In the genomic region with DNA sequence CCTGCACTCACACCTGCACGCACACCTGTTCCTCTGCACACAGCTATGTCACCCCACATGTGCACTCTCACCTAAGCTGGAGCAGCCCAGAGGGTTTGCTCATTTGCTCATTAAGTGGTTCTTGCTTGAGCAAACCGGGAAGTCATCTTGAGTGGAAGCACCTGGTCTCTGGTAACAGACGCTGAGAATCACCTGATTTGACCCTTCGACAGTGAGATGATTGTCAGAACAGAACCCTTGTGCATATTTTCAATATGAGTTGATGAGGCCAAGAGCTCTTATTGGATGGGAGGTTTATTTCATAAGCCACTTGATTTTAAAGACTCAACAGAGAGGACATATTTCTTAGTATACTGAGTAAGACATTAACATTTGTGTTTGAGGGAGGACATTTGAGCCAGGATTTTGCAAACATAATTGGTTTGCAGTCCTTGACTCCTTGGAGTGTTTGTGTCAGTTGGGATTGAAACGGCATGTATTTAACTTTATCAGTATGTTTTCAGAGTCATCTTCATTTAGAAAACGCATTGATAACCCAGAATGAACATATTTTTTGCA, we compare ENCODE assay signal across 12 cellular contexts. TPM values are rescaled to one million over a fixed set of nuclear protein-coding genes. Genes with fewer than 3 reads are reported as not detected.
A peak's percentile ranks its signal among the peaks of the same experiment; 100 is the strongest.
DNase-seq lines count a peak whose midpoint lies in the region; ATAC-seq and TF ChIP-seq lines count a peak whose summit lies in the region.
"Had no signal": no experiment of that assay in that cellular context is flagged by ENCODE, and none has a peak within 500 bp of the region (broad histone marks: within the 10 kb centered on the region; RNA-seq: fewer than 3 reads in every experiment).

No MANE protein-coding gene starts in this region.

- 55% methylated on average over 6 of the region's 6 CpGs for WGBS in upper lobe of left lung, 2 donors
- 42 to 63% methylated on average over 6 of the region's 6 CpGs for WGBS in sigmoid colon, 2 donors

- H3K36me3 ChIP-seq in breast epithelium (no peaks in the 10 kb centered on the region), upper lobe of left lung (no peaks in the 10 kb centered on the region), sigmoid colon (no peaks in the 10 kb centered on the region), A673 (ENCODE audit: insufficient read depth, low read length, poor library complexity, severe bottlenecking) (no peaks in the 10 kb centered on the region)
- H3K36me3 ChIP-seq: BE2C had no signal

- no peaks in the 10 kb centered on the region for H3K27me3 ChIP-seq in breast epithelium
- no peaks in the 10 kb centered on the region for H3K27me3 ChIP-seq in upper lobe of left lung
- H3K27me3 ChIP-seq in sigmoid colon = peaks cover 0 to 20% (median 0%) of the 10 kb centered on the region in 3 donors
- H3K27me3 ChIP-seq in A673 (replicated peaks; ENCODE audit: insufficient read depth, low read depth, low read length, poor library complexity) = no peaks in the 10 kb centered on the region
- H3K27me3 ChIP-seq: body of pancreas had no signal

- BruUV-seq in MCF 10A (replicated peaks; lab: Mats Ljungman, UMichigan) (no TSS peak), A673 (replicated peaks; lab: Mats Ljungman, UMichigan) (no TSS peak)

- peak; percentile 47 to 83 for ATAC-seq in upper lobe of left lung (ENCODE audit: low FRiP score in 2 of 2)
- ATAC-seq: body of pancreas had no signal

- peaks cover 59% of the 10 kb centered on the region for H3K27me3 Mint-ChIP-seq in MCF 10A (ENCODE audit: insufficient read depth, unreplicated experiment)

- H3K9me3 ChIP-seq in breast epithelium = no peaks in the 10 kb centered on the region
- no peaks in the 10 kb centered on the region for H3K9me3 ChIP-seq in upper lobe of left lung
- H3K9me3 ChIP-seq in sigmoid colon = no peaks in the 10 kb centered on the region
- no peaks in the 10 kb centered on the region for H3K9me3 ChIP-seq in A673 (ENCODE audit: low read depth, low read length, poor library complexity, severe bottlenecking)
- H3K9me3 ChIP-seq: BE2C, body of pancreas had no signal

- H3K27ac Mint-ChIP-seq in MCF 10A (ENCODE audit: low read depth, unreplicated experiment) = no peak overlapping the region

- H3K4me1 Mint-ChIP-seq in MCF 10A (ENCODE audit: insufficient read depth, unreplicated experiment) = peaks cover 11% of the 10 kb centered on the region

- TF ChIP-seq EP300 in upper lobe of left lung (IDR thresholded peaks at IDR 0.05) (peak; percentile 75 to 100 (median 98)), sigmoid colon (IDR thresholded peaks at IDR 0.05) (no peak)

- intact Hi-C loops in MCF 10A (cut with micrococcal nuclease) = no loop called here
- intact Hi-C loops in breast epithelium (cut with DNase I; ENCODE audit: low total_unique reads) = no loop called here
- intact Hi-C loops in sigmoid colon (cut with DNase I) = no loop called here
- intact Hi-C loops in A673 (cut with micrococcal nuclease; ENCODE audit: unreplicated experiment) = no loop called here

- H3K9me3 Mint-ChIP-seq in MCF 10A (ENCODE audit: unreplicated experiment) = no peaks in the 10 kb centered on the region

- peaks cover 4% of the 10 kb centered on the region for H3K36me3 Mint-ChIP-seq in MCF 10A (ENCODE audit: insufficient read depth, unreplicated experiment)

- peaks cover 0 to 6% of the 10 kb centered on the region in 2 donors for H3K4me1 ChIP-seq in breast epithelium
- peaks cover 4 to 26% (median 23%) of the 10 kb centered on the region in 4 donors for H3K4me1 ChIP-seq in upper lobe of left lung
- peaks cover 0 to 15% (median 3%) of the 10 kb centered on the region in 4 donors for H3K4me1 ChIP-seq in sigmoid colon
- H3K4me1 ChIP-seq in A673 (ENCODE audit: insufficient read depth, low read length, poor library complexity, severe bottlenecking) = no peaks in the 10 kb centered on the region
- H3K4me1 ChIP-seq: BE2C, body of pancreas had no signal

- H3K27ac ChIP-seq in breast epithelium (no peak overlapping the region), epithelial cell of prostate (peak overlapping the region; percentile 32), upper lobe of left lung (peak overlapping the region; percentile 67 to 90 (median 78)), sigmoid colon (no peak overlapping the region), A673 (ENCODE audit: low read depth, low read length, poor library complexity, severe bottlenecking) (no peak overlapping the region)
- H3K27ac ChIP-seq: body of pancreas, KMS-11 had no signal

- no peak for TF ChIP-seq CTCF in MCF 10A (IDR thresholded peaks at IDR 0.05; ENCODE audit: unreplicated experiment)
- TF ChIP-seq CTCF in breast epithelium (IDR thresholded peaks at IDR 0.05) = no peak
- no peak for TF ChIP-seq CTCF in upper lobe of left lung (IDR thresholded peaks at IDR 0.05)
- no peak for TF ChIP-seq CTCF in sigmoid colon (IDR thresholded peaks at IDR 0.05)
- TF ChIP-seq CTCF in A673 (conservative IDR thresholded peaks at IDR 0.05; ENCODE audit: low read depth, low read length) = no peak

- H3K4me3 Mint-ChIP-seq in MCF 10A (ENCODE audit: unreplicated experiment) = no peak overlapping the region

- CTCF ChIA-PET in MCF 10A (lab: Yijun Ruan, JAX) = no interaction called here
- CTCF ChIA-PET in A673 (lab: Charles Lee) = no interaction called here

- no peak overlapping the region for H3K4me3 ChIP-seq in breast epithelium
- no peak overlapping the region for H3K4me3 ChIP-seq in upper lobe of left lung
- no peak overlapping the region for H3K4me3 ChIP-seq in sigmoid colon
- H3K4me3 ChIP-seq in A673 (ENCODE audit: low read depth, low read length, poor library complexity, severe bottlenecking) = no peak overlapping the region
- H3K4me3 ChIP-seq: body of pancreas had no signal

- no peak for TF ChIP-seq POLR2A in breast epithelium (IDR thresholded peaks at IDR 0.05)
- TF ChIP-seq POLR2A in upper lobe of left lung (IDR thresholded peaks at IDR 0.05) = no peak
- TF ChIP-seq POLR2A in sigmoid colon (IDR thresholded peaks at IDR 0.05) = no peak

- DNase-seq in MCF 10A (ENCODE audit: unreplicated experiment) = peak; percentile 28
- DNase-seq in breast epithelium (ENCODE audit: low spot score in 2 of 2) = no peak
- peak; percentile 43 for DNase-seq in NCI-H345 (lab: John Stamatoyannopoulos, UW)
- DNase-seq in epithelial cell of prostate (ENCODE audit: low read depth, low spot score) = peak; percentile 87
- DNase-seq in upper lobe of left lung = peak in 1 of 2 donors; percentile 86
- DNase-seq in amniotic stem cell (lab: John Stamatoyannopoulos, UW) = no peak
- DNase-seq in sigmoid colon = no peak
- no peak for DNase-seq in A673 (ENCODE audit: low spot score)
- DNase-seq: BE2C, SIG-M5 had no signal

- POLR2A ChIA-PET in MCF 10A (lab: Yijun Ruan, JAX) = interaction anchor here (0.6 to 1.6 kb wide), 4 partner anchors 9 to 1976 kb away, joined by 3 to 4 read pairs (median 3); a partner anchor contains a TSS
- POLR2A ChIA-PET in A673 (lab: Charles Lee; ENCODE audit: low non-redundant PET) = no interaction called here

RNA-seq across cellular contexts. Expression of a gene that starts 22.1 kb away (rescaled TPM):
- total RNA-seq in MCF 10A (2022) (17.1 and 22.6 TPM in 2 replicates), breast epithelium (10 to 100 TPM; 19.4 to 39.3 (median 21.4) TPM), upper lobe of left lung (100 to 1,000 TPM; 403 to 922 (median 538) TPM), sigmoid colon (10 to 100 TPM; 20.6 to 24.3 (median 22.3) TPM), A673 (2021) (86.9 and 97.3 TPM in 2 replicates)
- polyA plus RNA-seq in sigmoid colon = 10 to 100 TPM in 1 of 3 donors, 1 to 10 TPM in 2; 4.2 to 35.1 (median 7.8) TPM

Comparison
In these comparisons a context has a peak if more than half of its experiments do, and no peak if none do; other contexts are left out.
1. DNase-seq: peak in MCF 10A (single experiment), NCI-H345 (single experiment) and epithelial cell of prostate (single experiment); none in breast epithelium (0 of 2), amniotic stem cell (single experiment), sigmoid colon (single experiment) and A673 (single experiment).
2. H3K27ac ChIP-seq: peak in epithelial cell of prostate (single experiment) and upper lobe of left lung (4 of 4); none in breast epithelium (0 of 2), sigmoid colon (0 of 4) and A673 (single experiment).